1 cellular context compared by ENCODE assay signal in the genomic region with DNA sequence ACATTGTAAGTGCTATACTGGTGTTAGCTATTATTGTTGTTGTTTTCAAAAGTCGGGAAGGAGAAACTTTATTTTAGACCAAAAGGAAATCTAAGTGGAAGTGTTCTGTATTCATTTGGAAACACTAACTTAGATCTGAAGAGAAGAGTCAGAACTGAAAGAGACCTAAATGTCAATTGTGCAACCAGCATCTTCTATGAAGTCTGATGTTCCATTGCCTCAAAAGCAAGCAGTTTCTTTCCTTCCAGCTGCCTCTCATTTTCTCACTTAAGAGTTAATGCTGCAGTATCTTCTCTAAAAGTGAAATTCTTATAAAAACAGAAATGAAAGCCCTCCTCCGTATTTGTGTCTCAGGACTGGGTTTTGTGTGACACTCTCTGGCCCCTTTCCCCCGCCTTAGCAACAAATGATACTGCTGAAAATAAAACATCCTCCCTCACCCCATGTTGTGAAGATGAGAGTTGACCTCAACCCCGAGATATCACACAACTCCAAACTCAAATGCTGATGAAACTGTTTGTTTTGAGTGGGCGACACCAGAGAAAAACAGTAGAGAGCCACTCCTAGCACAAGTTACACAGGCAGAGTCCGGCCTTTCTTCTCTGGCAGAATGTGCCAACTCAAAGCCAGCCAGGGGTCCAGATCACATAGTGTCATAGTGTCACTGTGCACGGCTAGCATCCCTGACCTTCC.
TF ChIP-seq lines count a peak whose summit lies in the region.

No MANE protein-coding gene starts in this region.

TF ChIP-seq in GM23338, 12 proteins besides CTCF, POLR2A, EP300 and RAD21 (continued from another document):
- TF ChIP-seq, protein P1, sequence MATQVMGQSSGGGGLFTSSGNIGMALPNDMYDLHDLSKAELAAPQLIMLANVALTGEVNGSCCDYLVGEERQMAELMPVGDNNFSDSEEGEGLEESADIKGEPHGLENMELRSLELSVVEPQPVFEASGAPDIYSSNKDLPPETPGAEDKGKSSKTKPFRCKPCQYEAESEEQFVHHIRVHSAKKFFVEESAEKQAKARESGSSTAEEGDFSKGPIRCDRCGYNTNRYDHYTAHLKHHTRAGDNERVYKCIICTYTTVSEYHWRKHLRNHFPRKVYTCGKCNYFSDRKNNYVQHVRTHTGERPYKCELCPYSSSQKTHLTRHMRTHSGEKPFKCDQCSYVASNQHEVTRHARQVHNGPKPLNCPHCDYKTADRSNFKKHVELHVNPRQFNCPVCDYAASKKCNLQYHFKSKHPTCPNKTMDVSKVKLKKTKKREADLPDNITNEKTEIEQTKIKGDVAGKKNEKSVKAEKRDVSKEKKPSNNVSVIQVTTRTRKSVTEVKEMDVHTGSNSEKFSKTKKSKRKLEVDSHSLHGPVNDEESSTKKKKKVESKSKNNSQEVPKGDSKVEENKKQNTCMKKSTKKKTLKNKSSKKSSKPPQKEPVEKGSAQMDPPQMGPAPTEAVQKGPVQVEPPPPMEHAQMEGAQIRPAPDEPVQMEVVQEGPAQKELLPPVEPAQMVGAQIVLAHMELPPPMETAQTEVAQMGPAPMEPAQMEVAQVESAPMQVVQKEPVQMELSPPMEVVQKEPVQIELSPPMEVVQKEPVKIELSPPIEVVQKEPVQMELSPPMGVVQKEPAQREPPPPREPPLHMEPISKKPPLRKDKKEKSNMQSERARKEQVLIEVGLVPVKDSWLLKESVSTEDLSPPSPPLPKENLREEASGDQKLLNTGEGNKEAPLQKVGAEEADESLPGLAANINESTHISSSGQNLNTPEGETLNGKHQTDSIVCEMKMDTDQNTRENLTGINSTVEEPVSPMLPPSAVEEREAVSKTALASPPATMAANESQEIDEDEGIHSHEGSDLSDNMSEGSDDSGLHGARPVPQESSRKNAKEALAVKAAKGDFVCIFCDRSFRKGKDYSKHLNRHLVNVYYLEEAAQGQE (IDR thresholded peaks at IDR 0.05; ENCODE audit: unreplicated experiment): no peak
- TF ChIP-seq STAT1 (IDR thresholded peaks at IDR 0.05; ENCODE audit: unreplicated experiment) (no peak), ZNF331 (CRISPR knock-in tag; IDR thresholded peaks at IDR 0.05; ENCODE audit: low read depth) (no peak), NANOG (IDR thresholded peaks at IDR 0.05; ENCODE audit: borderline replicate concordance) (no peak), EZH2phosphoT487 (IDR thresholded peaks at IDR 0.05; ENCODE audit: unreplicated experiment) (no peak), JUNB (IDR thresholded peaks at IDR 0.05; ENCODE audit: unreplicated experiment) (no peak), EZH2 (IDR thresholded peaks at IDR 0.05; ENCODE audit: low read depth, unreplicated experiment) (no peak), ZNF114 (CRISPR knock-in tag; IDR thresholded peaks at IDR 0.05) (no peak)
- TF ChIP-seq, protein P2, sequence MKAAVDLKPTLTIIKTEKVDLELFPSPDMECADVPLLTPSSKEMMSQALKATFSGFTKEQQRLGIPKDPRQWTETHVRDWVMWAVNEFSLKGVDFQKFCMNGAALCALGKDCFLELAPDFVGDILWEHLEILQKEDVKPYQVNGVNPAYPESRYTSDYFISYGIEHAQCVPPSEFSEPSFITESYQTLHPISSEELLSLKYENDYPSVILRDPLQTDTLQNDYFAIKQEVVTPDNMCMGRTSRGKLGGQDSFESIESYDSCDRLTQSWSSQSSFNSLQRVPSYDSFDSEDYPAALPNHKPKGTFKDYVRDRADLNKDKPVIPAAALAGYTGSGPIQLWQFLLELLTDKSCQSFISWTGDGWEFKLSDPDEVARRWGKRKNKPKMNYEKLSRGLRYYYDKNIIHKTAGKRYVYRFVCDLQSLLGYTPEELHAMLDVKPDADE (IDR thresholded peaks at IDR 0.05): no peak
